11 cellular contexts compared by ENCODE assay signal in the genomic region with DNA sequence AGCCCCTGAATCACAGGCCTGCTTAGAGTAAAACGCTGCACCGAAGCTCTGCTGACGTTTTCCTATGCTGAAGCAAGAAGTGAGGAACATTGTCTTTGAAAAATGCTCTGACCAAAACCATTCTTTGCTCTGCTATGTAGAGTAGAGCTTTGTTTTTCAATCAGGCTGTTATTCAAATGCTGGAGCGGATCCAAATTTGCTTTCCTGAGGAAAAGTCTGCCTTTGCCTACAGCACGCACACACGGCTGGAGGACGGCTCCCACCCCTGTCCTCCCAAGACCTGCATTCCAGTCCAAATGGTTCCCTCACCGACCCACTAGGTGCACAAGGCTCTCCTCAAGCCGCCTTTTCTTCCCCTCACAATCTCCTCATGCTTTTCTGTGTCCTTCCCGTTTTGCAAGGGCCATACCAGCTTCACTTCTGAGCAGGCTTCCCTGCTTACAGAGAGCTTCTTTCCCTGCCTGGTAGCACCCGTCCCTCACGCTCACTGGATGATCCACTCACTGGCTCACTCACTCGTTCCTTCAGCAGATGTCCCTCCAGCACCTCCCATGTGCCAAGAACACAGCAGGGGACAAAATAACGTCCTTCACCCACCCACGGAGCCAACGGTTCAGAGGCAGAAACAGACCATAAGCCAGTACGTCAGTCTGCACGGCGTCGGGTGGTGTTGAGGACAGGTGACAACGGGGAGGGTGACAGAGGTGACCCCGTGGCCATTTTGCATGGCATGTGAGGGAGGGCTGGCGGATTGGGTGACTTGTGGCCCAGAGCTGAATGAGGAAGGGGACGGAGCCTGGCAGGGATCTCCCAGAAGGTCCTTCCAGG.
DNase-seq lines count a peak whose midpoint lies in the region; ATAC-seq and TF ChIP-seq lines count a peak whose summit lies in the region.
"Had no signal": no experiment of that assay in that cellular context is flagged by ENCODE, and none has a peak within 500 bp of the region (broad histone marks: within the 10 kb centered on the region; RNA-seq: fewer than 3 reads in every experiment).

No MANE protein-coding gene starts in this region.

- intact Hi-C loops in heart right ventricle (cut with DNase I) (no loop called here), Right ventricle myocardium superior (cut with DNase I) (no loop called here), aorta (cut with DNase I) (no loop called here)

- DNase-seq in heart right ventricle = peak; percentile 30 to 73
- DNase-seq in Right ventricle myocardium superior = no peak
- DNase-seq in endodermal cell = peak; percentile 32
- DNase-seq in natural killer cell treated with Interleukin-12 subunit alpha and Interleukin-12 subunit beta and Interleukin-15 and Interleukin-18, amount 100 ng/mL, for 72 hours (ENCODE audit: low spot score) = no peak
- DNase-seq in aorta = no peak
- DNase-seq in substantia nigra (lab: John Stamatoyannopoulos, UW) = no peak
- DNase-seq in NK-92 treated with Interleukin-12 subunit alpha and Interleukin-12 subunit beta, amount 100 ng/mL, for 24 hours (lab: John Stamatoyannopoulos, UW) = no peak
- no peak for DNase-seq in smooth muscle cell (lab: John Stamatoyannopoulos, UW; ENCODE audit: unreplicated experiment)
- DNase-seq: brain microvascular endothelial cell, left colon had no signal

- no peaks in the 10 kb centered on the region for H3K27me3 Mint-ChIP-seq in endodermal cell (ENCODE audit: insufficient read depth)
- H3K27me3 Mint-ChIP-seq in natural killer cell treated with Interleukin-12 subunit alpha and Interleukin-12 subunit beta and Interleukin-15 and Interleukin-18, amount 100 ng/mL, for 72 hours = no peaks in the 10 kb centered on the region

- peaks cover 23% of the 10 kb centered on the region for H3K4me1 Mint-ChIP-seq in endodermal cell
- H3K4me1 Mint-ChIP-seq in natural killer cell treated with Interleukin-12 subunit alpha and Interleukin-12 subunit beta and Interleukin-15 and Interleukin-18, amount 100 ng/mL, for 72 hours (ENCODE audit: low read depth in 2 of 2) = peaks cover 65 to 81% of the 10 kb centered on the region in 2 donors

- H3K36me3 Mint-ChIP-seq in endodermal cell (ENCODE audit: low read depth) = peaks cover 1% of the 10 kb centered on the region
- peaks cover 13% of the 10 kb centered on the region for H3K36me3 Mint-ChIP-seq in natural killer cell treated with Interleukin-12 subunit alpha and Interleukin-12 subunit beta and Interleukin-15 and Interleukin-18, amount 100 ng/mL, for 72 hours

- H3K27ac ChIP-seq in heart right ventricle (peak overlapping the region; percentile 70 to 92 (median 84)), endodermal cell (ENCODE audit: low read depth, low read length) (no peak overlapping the region), aorta (ENCODE audit: low read depth in 1 of 2, low read length in 2 of 2) (no peak overlapping the region), substantia nigra (ENCODE audit: low read depth, low read length, poor library complexity, severe bottlenecking) (no peak overlapping the region), smooth muscle cell (ENCODE audit: low read depth) (no peak overlapping the region)
- H3K27ac ChIP-seq: brain microvascular endothelial cell had no signal

- no peak for TF ChIP-seq CTCF in heart right ventricle (IDR thresholded peaks at IDR 0.05)
- TF ChIP-seq CTCF in endodermal cell (conservative IDR thresholded peaks at IDR 0.05) = no peak
- no peak for TF ChIP-seq CTCF in smooth muscle cell (IDR thresholded peaks at IDR 0.05; ENCODE audit: borderline replicate concordance, insufficient read depth, poor library complexity, severe bottlenecking)

- no peak overlapping the region for H3K4me3 Mint-ChIP-seq in endodermal cell
- no peak overlapping the region for H3K4me3 Mint-ChIP-seq in natural killer cell treated with Interleukin-12 subunit alpha and Interleukin-12 subunit beta and Interleukin-15 and Interleukin-18, amount 100 ng/mL, for 72 hours

- 69 to 70% methylated on average over 24 of the region's 24 CpGs for WGBS in heart right ventricle, 2 donors
- 90 to 92% methylated on average over 21 to 24 of the region's 24 CpGs for WGBS in endodermal cell (ENCODE audit: insufficient coverage in 1 of 2, insufficient read length in 1 of 2), 2 experiments
- 71 to 76% methylated on average over 24 of the region's 24 CpGs for WGBS in aorta, 2 donors
- 88% methylated on average over 24 of the region's 24 CpGs for WGBS in smooth muscle cell (ENCODE audit: low lambda C conversion rate)

- H3K9me3 Mint-ChIP-seq in endodermal cell = peaks cover 4% of the 10 kb centered on the region
- H3K9me3 Mint-ChIP-seq in natural killer cell treated with Interleukin-12 subunit alpha and Interleukin-12 subunit beta and Interleukin-15 and Interleukin-18, amount 100 ng/mL, for 72 hours = peaks cover 2% of the 10 kb centered on the region

- H3K4me3 ChIP-seq in heart right ventricle (no peak overlapping the region), endodermal cell (ENCODE audit: low read length) (no peak overlapping the region), aorta (ENCODE audit: low read length in 2 of 2) (no peak overlapping the region), smooth muscle cell (no peak overlapping the region)
- H3K4me3 ChIP-seq: pancreas had no signal

- H3F3A ChIP-seq in smooth muscle cell (ENCODE audit: low read depth) = peaks cover 4% of the 10 kb centered on the region

- no peaks in the 10 kb centered on the region for H4K20me1 ChIP-seq in smooth muscle cell (ENCODE audit: low read depth)

- H2AFZ ChIP-seq in smooth muscle cell (ENCODE audit: low read depth) = no peak overlapping the region

- H3K9me3 ChIP-seq in heart right ventricle (no peaks in the 10 kb centered on the region), endodermal cell (ENCODE audit: control insufficient read depth, low read length) (no peaks in the 10 kb centered on the region), aorta (ENCODE audit: control insufficient read depth, low read length) (no peaks in the 10 kb centered on the region), smooth muscle cell (replicated peaks; ENCODE audit: low read depth) (no peaks in the 10 kb centered on the region)
- H3K9me3 ChIP-seq: pancreas had no signal

- H3K27me3 ChIP-seq in heart right ventricle (no peaks in the 10 kb centered on the region), endodermal cell (ENCODE audit: control insufficient read depth, insufficient read depth, low read length, poor library complexity, severe bottlenecking) (no peaks in the 10 kb centered on the region), aorta (ENCODE audit: control insufficient read depth in 1 of 2, insufficient read depth in 2 of 2, low read length in 1 of 2) (no peaks in the 10 kb centered on the region), smooth muscle cell (ENCODE audit: low read depth) (no peaks in the 10 kb centered on the region)
- H3K27me3 ChIP-seq: brain microvascular endothelial cell, pancreas had no signal

- peak; percentile 55 to 93 (median 80) for ATAC-seq in heart right ventricle
- no peak for ATAC-seq in Right ventricle myocardium superior (ENCODE audit: poor library complexity)
- ATAC-seq in natural killer cell treated with Interleukin-12 subunit alpha and Interleukin-12 subunit beta and Interleukin-15 and Interleukin-18, amount 100 ng/mL, for 72 hours = no peak
- ATAC-seq in aorta (ENCODE audit: low FRiP score) = peak; percentile 20
- ATAC-seq: left colon, pancreas had no signal

- H3K27ac Mint-ChIP-seq in endodermal cell = peak overlapping the region; percentile 37
- peak overlapping the region; percentile 36 to 47 for H3K27ac Mint-ChIP-seq in natural killer cell treated with Interleukin-12 subunit alpha and Interleukin-12 subunit beta and Interleukin-15 and Interleukin-18, amount 100 ng/mL, for 72 hours

- no peak overlapping the region for H3K4me2 ChIP-seq in smooth muscle cell

- no peaks in the 10 kb centered on the region for H3K79me2 ChIP-seq in smooth muscle cell (ENCODE audit: low read depth)

- no peaks in the 10 kb centered on the region for H3K36me3 ChIP-seq in heart right ventricle
- no peaks in the 10 kb centered on the region for H3K36me3 ChIP-seq in endodermal cell (ENCODE audit: control insufficient read depth, insufficient read depth, low read length)
- no peaks in the 10 kb centered on the region for H3K36me3 ChIP-seq in aorta (ENCODE audit: control insufficient read depth in 1 of 2, insufficient read depth in 2 of 2, low read length in 1 of 2)
- H3K36me3 ChIP-seq in smooth muscle cell (ENCODE audit: low read depth) = no peaks in the 10 kb centered on the region
- H3K36me3 ChIP-seq: brain microvascular endothelial cell, pancreas had no signal

- H3K4me1 ChIP-seq in heart right ventricle (peaks cover 0 to 89% (median 60%) of the 10 kb centered on the region in 9 donors), endodermal cell (ENCODE audit: control insufficient read depth, insufficient read depth, low read length) (peaks cover 10% of the 10 kb centered on the region), aorta (ENCODE audit: control insufficient read depth in 1 of 2, insufficient read depth in 2 of 2, low read length in 2 of 2) (peaks cover 0 to 2% of the 10 kb centered on the region in 2 donors), smooth muscle cell (ENCODE audit: low read depth) (peaks cover 23% of the 10 kb centered on the region)

- no peak overlapping the region for H3K9ac ChIP-seq in endodermal cell (ENCODE audit: extremely low read depth, low read length, poor library complexity, severe bottlenecking)
- H3K9ac ChIP-seq in smooth muscle cell (ENCODE audit: low read depth) = no peak overlapping the region

Comparison
In these comparisons a context has a peak if more than half of its experiments do, and no peak if none do; other contexts are left out.
1. ATAC-seq: peak in heart right ventricle (8 of 8) and aorta (single experiment); none in Right ventricle myocardium superior (single experiment) and natural killer cell treated with Interleukin-12 subunit alpha and Interleukin-12 subunit beta and Interleukin-15 and Interleukin-18, amount 100 ng/mL, for 72 hours (0 of 2).
2. DNase-seq: peak in heart right ventricle (2 of 2) and endodermal cell (single experiment); none in Right ventricle myocardium superior (single experiment), natural killer cell treated with Interleukin-12 subunit alpha and Interleukin-12 subunit beta and Interleukin-15 and Interleukin-18, amount 100 ng/mL, for 72 hours (single experiment), aorta (0 of 2), substantia nigra (0 of 49), NK-92 treated with Interleukin-12 subunit alpha and Interleukin-12 subunit beta, amount 100 ng/mL, for 24 hours (single experiment) and smooth muscle cell (single experiment).
3. H3K27ac ChIP-seq: peak in heart right ventricle (10 of 10); none in endodermal cell (single experiment), aorta (0 of 2), substantia nigra (single experiment) and smooth muscle cell (single experiment).